ENCODE assay signal across 18 cellular contexts in the genomic region with DNA sequence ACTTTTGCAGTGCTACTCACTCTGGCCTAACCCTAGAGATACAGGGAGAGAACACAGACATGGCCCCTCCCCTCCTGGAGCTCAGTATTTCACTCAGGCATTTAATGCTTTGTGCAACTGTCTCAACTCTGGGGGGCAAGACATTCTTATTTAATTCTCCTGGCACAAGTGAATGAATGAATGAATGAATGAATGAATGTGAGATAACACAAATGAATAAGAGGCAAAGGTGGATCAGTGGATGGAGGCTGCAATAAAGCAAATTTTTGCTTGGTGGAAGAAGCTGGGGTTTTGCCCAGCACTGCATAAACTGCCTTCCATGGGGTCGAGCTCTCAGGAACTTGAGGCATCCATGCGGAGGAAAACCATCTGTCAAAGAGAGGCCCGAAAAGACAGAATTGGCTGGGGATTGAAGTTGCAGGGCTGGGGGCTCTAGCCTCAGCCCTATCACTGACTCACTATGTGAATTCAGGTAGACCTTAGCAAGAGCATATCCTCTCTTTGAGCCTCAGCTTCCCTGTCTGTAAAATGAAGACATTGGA.
A peak's percentile ranks its signal among the peaks of the same experiment; 100 is the strongest.
DNase-seq lines count a peak whose midpoint lies in the region; ATAC-seq lines count a peak whose summit lies in the region.
"Had no signal": no experiment of that assay in that cellular context is flagged by ENCODE, and none has a peak within 500 bp of the region (broad histone marks: within the 10 kb centered on the region; RNA-seq: fewer than 3 reads in every experiment).

No MANE protein-coding gene starts in this region.

- DNase-seq in NCI-H1694 treated with DMSO at 0.1 percent for 48 hours (lab: John Stamatoyannopoulos, UW) (peak; percentile 87), NCI-H82 treated with DMSO at 0.1 percent for 48 hours (lab: John Stamatoyannopoulos, UW; ENCODE audit: unreplicated experiment) (peak; percentile 6), left kidney (ENCODE audit: low read depth, low spot score) (peak; percentile 62), NCI-H526 (lab: John Stamatoyannopoulos, UW) (no peak), NCI-H1105 treated with DMSO at 0.1 percent for 48 hours (lab: John Stamatoyannopoulos, UW) (no peak)
- DNase-seq in stimulated activated CD4-positive, alpha-beta T cell treated with anti-CD3 and anti-CD28 coated beads, Interleukin-2, amount 100 ng/mL, for 48 hours, result no peak
- DNase-seq: CD8-positive, alpha-beta memory T cell; DND-41; HCEC 1CT; MM.1S; NCI-H1092 treated with DMSO at 0.1 percent for 48 hours; NCI-H187; NCI-H2107; NCI-H226; OCI-M1; Right ventricle myocardium superior; SW 1271 had no signal

- ATAC-seq in HG03025 (IDR thresholded peaks at IDR 0.05; ENCODE audit: low FRiP score, unreplicated experiment), result no peak

Comparison
In these comparisons a context has a peak if more than half of its experiments do, and no peak if none do; other contexts are left out.
1. DNase-seq: peak in NCI-H1694 treated with DMSO at 0.1 percent for 48 hours (single experiment), NCI-H82 treated with DMSO at 0.1 percent for 48 hours (single experiment) and left kidney (single experiment); none in NCI-H526 (0 of 2), NCI-H1105 treated with DMSO at 0.1 percent for 48 hours (single experiment) and stimulated activated CD4-positive, alpha-beta T cell treated with anti-CD3 and anti-CD28 coated beads, Interleukin-2, amount 100 ng/mL, for 48 hours (0 of 2).